Comparison of ENCODE assay signal across 16 cellular contexts in the genomic region with DNA sequence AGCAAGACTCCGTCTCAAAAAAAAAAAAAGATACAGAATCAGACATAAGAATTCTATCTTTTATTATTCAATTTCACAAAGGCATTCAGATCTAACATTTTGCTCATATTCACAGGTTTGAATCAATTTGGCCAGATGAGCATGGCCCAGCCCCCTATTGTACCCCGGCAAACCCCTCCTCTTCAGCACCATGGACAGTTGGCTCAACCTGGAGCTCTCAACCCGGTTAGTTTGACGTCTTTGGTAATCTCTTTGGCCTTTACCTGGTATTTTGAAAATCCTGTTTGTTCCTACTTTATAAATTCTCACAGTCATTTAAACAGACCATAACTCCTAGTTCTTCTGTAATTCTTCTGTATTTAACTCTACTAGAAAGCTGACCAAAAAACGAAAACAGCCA. TPM values are rescaled to one million over a fixed set of nuclear protein-coding genes. Genes with fewer than 3 reads are reported as not detected.
DNase-seq lines count a peak whose midpoint lies in the region; TF ChIP-seq lines count a peak whose summit lies in the region.
"Had no signal": no experiment of that assay in that cellular context is flagged by ENCODE, and none has a peak within 500 bp of the region (broad histone marks: within the 10 kb centered on the region; RNA-seq: fewer than 3 reads in every experiment).

No MANE protein-coding gene starts in this region.

- no peaks in the 10 kb centered on the region for H3K9me3 Mint-ChIP-seq in activated naive CD4-positive, alpha-beta T cell treated with anti-CD3 and anti-CD28 coated beads, Interleukin-2, amount 50 U/mL, for 24 hours
- H3K9me3 Mint-ChIP-seq in HFFc6: no peaks in the 10 kb centered on the region
- H3K9me3 Mint-ChIP-seq in endothelial cell (ENCODE audit: unreplicated experiment): no peaks in the 10 kb centered on the region
- H3K9me3 Mint-ChIP-seq: CD8-positive, alpha-beta memory T cell; H9 had no signal

- no peak overlapping the region for H3K9ac ChIP-seq in neuronal stem cell (ENCODE audit: low read depth, low read length, poor library complexity)
- H3K9ac ChIP-seq: BLaER1 had no signal

- no peaks in the 10 kb centered on the region for H3K4me1 ChIP-seq in neuronal stem cell (ENCODE audit: control insufficient read depth in 2 of 2, insufficient read depth in 1 of 2, low read depth in 1 of 2, low read length in 2 of 2)
- H3K4me1 ChIP-seq: BLaER1 had no signal

- H2BK15ac ChIP-seq in neuronal stem cell (ENCODE audit: low read length): no peak overlapping the region

- H3K4me1 Mint-ChIP-seq in activated naive CD4-positive, alpha-beta T cell treated with anti-CD3 and anti-CD28 coated beads, Interleukin-2, amount 50 U/mL, for 24 hours: no peaks in the 10 kb centered on the region
- H3K4me1 Mint-ChIP-seq in HFFc6 (ENCODE audit: low read depth): no peaks in the 10 kb centered on the region
- H3K4me1 Mint-ChIP-seq in endothelial cell (ENCODE audit: unreplicated experiment): no peaks in the 10 kb centered on the region
- H3K4me1 Mint-ChIP-seq: H9 had no signal

- no peak overlapping the region for H2BK120ac ChIP-seq in neuronal stem cell (ENCODE audit: low read depth, low read length)

- WGBS in neuronal stem cell (ENCODE audit: extremely low coverage in 2 of 2, insufficient read length in 2 of 2, insufficient replicate concordance in 1 of 2), 2 donors: no CpG with 5 or more reads among the region's 5 CpGs

- peaks cover 2% of the 10 kb centered on the region for H3K79me1 ChIP-seq in neuronal stem cell (ENCODE audit: low read depth, low read length)

- H3K18ac ChIP-seq in neuronal stem cell (ENCODE audit: low read length): no peak overlapping the region

- no peaks in the 10 kb centered on the region for H3K27me3 ChIP-seq in neuronal stem cell (ENCODE audit: control insufficient read depth in 3 of 3, insufficient read depth in 3 of 3, low read depth in 1 of 3, low read length in 3 of 3)
- H3K27me3 ChIP-seq: BLaER1 had no signal

- peaks cover 25% of the 10 kb centered on the region for H3K36me3 Mint-ChIP-seq in activated naive CD4-positive, alpha-beta T cell treated with anti-CD3 and anti-CD28 coated beads, Interleukin-2, amount 50 U/mL, for 24 hours
- H3K36me3 Mint-ChIP-seq in HFFc6 (ENCODE audit: low read depth) (peaks cover 38% of the 10 kb centered on the region), endothelial cell (ENCODE audit: low read depth, unreplicated experiment) (peaks cover 50% of the 10 kb centered on the region)

- no peak overlapping the region for H2AK5ac ChIP-seq in neuronal stem cell (ENCODE audit: low read depth, low read length)

- no peak overlapping the region for H3K4me2 ChIP-seq in neuronal stem cell (ENCODE audit: insufficient read depth, low read length, poor library complexity, severe bottlenecking)
- H3K4me2 ChIP-seq: BLaER1 had no signal

- H3K27ac Mint-ChIP-seq in activated naive CD4-positive, alpha-beta T cell treated with anti-CD3 and anti-CD28 coated beads, Interleukin-2, amount 50 U/mL, for 24 hours: peak overlapping the region; percentile 46
- H3K27ac Mint-ChIP-seq in HFFc6: peak overlapping the region; percentile 17; the same call in 1 of the 2 replicates
- no peak overlapping the region for H3K27ac Mint-ChIP-seq in endothelial cell (ENCODE audit: unreplicated experiment)

- H3K23ac ChIP-seq in neuronal stem cell (ENCODE audit: low read depth, low read length, poor library complexity): no peak overlapping the region

- no peak overlapping the region for H2AFZ ChIP-seq in neuronal stem cell (ENCODE audit: low read length)

- TF ChIP-seq CTCF in HFFc6 (IDR thresholded peaks at IDR 0.05) (no peak), endothelial cell (IDR thresholded peaks at IDR 0.05; ENCODE audit: unreplicated experiment) (no peak)

- no peak overlapping the region for H3K4me3 Mint-ChIP-seq in activated naive CD4-positive, alpha-beta T cell treated with anti-CD3 and anti-CD28 coated beads, Interleukin-2, amount 50 U/mL, for 24 hours
- H3K4me3 Mint-ChIP-seq in HFFc6: no peak overlapping the region
- peak overlapping the region; percentile 24 for H3K4me3 Mint-ChIP-seq in endothelial cell (ENCODE audit: unreplicated experiment)
- H3K4me3 Mint-ChIP-seq: H9 had no signal

- peaks cover 44 to 98% of the 10 kb centered on the region in 2 donors for H3K36me3 ChIP-seq in neuronal stem cell (replicated peaks in 1 of 2; ENCODE audit: control insufficient read depth in 2 of 2, insufficient read depth in 2 of 2, low read length in 2 of 2)

- H4K8ac ChIP-seq in neuronal stem cell (ENCODE audit: low read depth, low read length): peak overlapping the region; percentile 96

- H3K9me3 ChIP-seq in neuronal stem cell (replicated peaks in 1 of 2; ENCODE audit: control insufficient read depth in 2 of 2, insufficient read depth in 1 of 2, low read depth in 1 of 2, low read length in 2 of 2): peaks cover 0 to 3% of the 10 kb centered on the region in 2 donors
- H3K9me3 ChIP-seq: BLaER1 had no signal

- no peaks in the 10 kb centered on the region for H3K27me3 Mint-ChIP-seq in activated naive CD4-positive, alpha-beta T cell treated with anti-CD3 and anti-CD28 coated beads, Interleukin-2, amount 50 U/mL, for 24 hours
- peaks cover 4% of the 10 kb centered on the region; the same call in 1 of the 2 replicates for H3K27me3 Mint-ChIP-seq in HFFc6 (ENCODE audit: insufficient read depth)
- peaks cover 3% of the 10 kb centered on the region for H3K27me3 Mint-ChIP-seq in endothelial cell (ENCODE audit: unreplicated experiment)
- H3K27me3 Mint-ChIP-seq: CD8-positive, alpha-beta memory T cell had no signal

- no peak overlapping the region for H3K14ac ChIP-seq in neuronal stem cell (ENCODE audit: low read length)

- H3K4me3 ChIP-seq in neuronal stem cell (ENCODE audit: low read length in 2 of 2): no peak overlapping the region
- H3K4me3 ChIP-seq: BLaER1 had no signal

- no peak overlapping the region for H2BK12ac ChIP-seq in neuronal stem cell (ENCODE audit: low read length)

- H3K27ac ChIP-seq in neuronal stem cell (replicated peaks; ENCODE audit: low read length): no peak overlapping the region
- H3K27ac ChIP-seq: BLaER1 had no signal

- DNase-seq in activated naive CD4-positive, alpha-beta T cell (lab: John Stamatoyannopoulos, UW): no peak
- DNase-seq in HFFc6 (no peak), endothelial cell (ENCODE audit: low spot score) (no peak), neuronal stem cell (ENCODE audit: low spot score) (no peak), HK-2 (ENCODE audit: unreplicated experiment) (no peak), hippocampal formation (lab: John Stamatoyannopoulos, UW) (no peak), H4 (ENCODE audit: low spot score) (no peak)
- DNase-seq: CD8-positive, alpha-beta memory T cell; DMS53; EL; H9; KBM-7; NCI-H1105; NCI-H1694 had no signal

- no peak overlapping the region for H3K4ac ChIP-seq in neuronal stem cell (ENCODE audit: low read length)

- no peak overlapping the region for H4K91ac ChIP-seq in neuronal stem cell (ENCODE audit: low read depth, low read length, poor library complexity)

- no peak overlapping the region for H2BK5ac ChIP-seq in neuronal stem cell (ENCODE audit: low read length)

RNA-seq across cellular contexts. Expression of a gene that starts 55.3 kb away (rescaled TPM):
- 10 to 100 TPM; 28.4 to 41.1 (median 33.1) TPM for total RNA-seq in HFFc6 (2021; fragmentation: NEBNext Ultra II Directional; extraction: Animal tissue kit (Norgen Biotek cat#: 25700))
- 115 TPM for total RNA-seq in endothelial cell (ENCODE audit: unreplicated experiment)
- polyA plus RNA-seq in neuronal stem cell (2013, experiment 1 of 2): 19.7 TPM
- polyA plus RNA-seq in neuronal stem cell (2013, experiment 2 of 2): 21.9 TPM
- total RNA-seq in H4 (2014; rRNA removed; shearing (Covaris generic)): 27.1 and 30.7 TPM in 2 replicates

RNA-seq across cellular contexts. Expression of a gene that starts 57.4 kb away (rescaled TPM):
- total RNA-seq in HFFc6 (2021; fragmentation: NEBNext Ultra II Directional; extraction: Animal tissue kit (Norgen Biotek cat#: 25700)): 10 to 100 TPM; 21.1 to 27.4 (median 25.2) TPM
- total RNA-seq in endothelial cell (ENCODE audit: unreplicated experiment): 20.1 TPM
- polyA plus RNA-seq in neuronal stem cell (2013, experiment 1 of 2): 11.1 TPM
- 11.4 TPM for polyA plus RNA-seq in neuronal stem cell (2013, experiment 2 of 2)
- 16.4 and 20.7 TPM in 2 replicates for total RNA-seq in H4 (2014; rRNA removed; shearing (Covaris generic))
